In genomic region chr12:103799504-103800251, GRCh38 we compare ENCODE assay signal across 9 cellular contexts. TPM values are rescaled to one million over a fixed set of nuclear protein-coding genes. Genes with fewer than 3 reads are reported as not detected.
DNase-seq lines count a peak whose midpoint lies in the region; ATAC-seq and TF ChIP-seq lines count a peak whose summit lies in the region.
"Had no signal": no experiment of that assay in that cellular context is flagged by ENCODE, and none has a peak within 500 bp of the region (broad histone marks: within the 10 kb centered on the region; RNA-seq: fewer than 3 reads in every experiment).

No MANE protein-coding gene starts in this region.

- H3K4me3 Mint-ChIP-seq in activated T-cell treated with anti-CD3 and anti-CD28 coated beads, Interleukin-2, amount 50 U/mL, for 4 hours = no peak overlapping the region
- H3K4me3 Mint-ChIP-seq: T-helper 1 cell treated with Interleukin-12 subunit alpha and Interleukin-12 subunit beta and Interleukin-4 antibody, amounts not matched to agents 30 μg/mL and 1 μg/mL, for 36 hours had no signal

- H3K9me3 Mint-ChIP-seq in activated T-cell treated with anti-CD3 and anti-CD28 coated beads, Interleukin-2, amount 50 U/mL, for 4 hours = no peaks in the 10 kb centered on the region
- H3K9me3 Mint-ChIP-seq: T-helper 1 cell treated with Interleukin-12 subunit alpha and Interleukin-12 subunit beta and Interleukin-4 antibody, amounts not matched to agents 30 μg/mL and 1 μg/mL, for 36 hours had no signal

- no peaks in the 10 kb centered on the region for H3K4me1 Mint-ChIP-seq in activated T-cell treated with anti-CD3 and anti-CD28 coated beads, Interleukin-2, amount 50 U/mL, for 4 hours (ENCODE audit: low read depth)

- no peak for ATAC-seq in activated T-cell treated with anti-CD3 and anti-CD28 coated beads, Interleukin-2, amount 50 U/mL, for 4 hours
- ATAC-seq in HG03432 (IDR thresholded peaks at IDR 0.05; ENCODE audit: unreplicated experiment) = no peak

- H3K36me3 Mint-ChIP-seq in activated T-cell treated with anti-CD3 and anti-CD28 coated beads, Interleukin-2, amount 50 U/mL, for 4 hours (ENCODE audit: insufficient read depth) = peaks cover 36% of the 10 kb centered on the region

- TF ChIP-seq CTCF in coronary artery (IDR thresholded peaks at IDR 0.05) = no peak

- H3K4me3 ChIP-seq in coronary artery = no peak overlapping the region

- H3K27ac ChIP-seq in coronary artery = peak overlapping the region; percentile 74 to 78

- no peaks in the 10 kb centered on the region for H3K27me3 Mint-ChIP-seq in activated T-cell treated with anti-CD3 and anti-CD28 coated beads, Interleukin-2, amount 50 U/mL, for 4 hours (ENCODE audit: low read depth)

- DNase-seq in DMS79 (lab: John Stamatoyannopoulos, UW) = peak; percentile 88
- peak; percentile 32 for DNase-seq in NCI-H2227 (lab: John Stamatoyannopoulos, UW; ENCODE audit: unreplicated experiment)
- no peak for DNase-seq in coronary artery (ENCODE audit: low spot score)
- DNase-seq in myocyte (ENCODE audit: low read depth) = peak; percentile 19
- DNase-seq in activated T-cell treated with anti-CD3 and anti-CD28 coated beads, Interleukin-2, amount 50 U/mL, for 4 hours = no peak
- DNase-seq in iPS-NIHi7 (ENCODE audit: extremely low spot score) = no peak
- DNase-seq in activated CD4-positive, alpha-beta T cell treated with anti-CD3 and anti-CD28 coated beads for 1 hour = no peak

RNA-seq across cellular contexts. Expression of gene NT5DC3, which starts 41.4 kb away (rescaled TPM):
- total RNA-seq in myocyte = 9.7 and 10.0 TPM in 2 replicates
- 8.3 TPM for polyA plus RNA-seq in myocyte (2012)
- total RNA-seq in activated T-cell treated with anti-CD3 and anti-CD28 coated beads, Interleukin-2, amount 50 U/mL, for 4 hours = 10 to 100 TPM; 13.6 to 15.1 (median 14.1) TPM

Comparison
In these comparisons a context has a peak if more than half of its experiments do, and no peak if none do; other contexts are left out.
1. DNase-seq: peak in DMS79 (single experiment), NCI-H2227 (single experiment) and myocyte (single experiment); none in coronary artery (single experiment), activated T-cell treated with anti-CD3 and anti-CD28 coated beads, Interleukin-2, amount 50 U/mL, for 4 hours (single experiment), iPS-NIHi7 (single experiment) and activated CD4-positive, alpha-beta T cell treated with anti-CD3 and anti-CD28 coated beads for 1 hour (single experiment).